8 cellular contexts compared by ENCODE assay signal in genomic region chr2:218291318-218291933, GRCh38. TPM values are rescaled to one million over a fixed set of nuclear protein-coding genes. Genes with fewer than 3 reads are reported as not detected.
DNase-seq lines count a peak whose midpoint lies in the region; ATAC-seq, FAIRE-seq and TF ChIP-seq lines count a peak whose summit lies in the region.

No MANE protein-coding gene starts in this region.

- no peak overlapping the region for H3K14ac ChIP-seq in H1 (ENCODE audit: insufficient read length)

- H3K79me2 ChIP-seq in OCI-LY7 (ENCODE audit: insufficient read depth, low read depth, low read length) (peaks cover 42% of the 10 kb centered on the region), H1 (ENCODE audit: control insufficient read depth in 1 of 2, insufficient read depth in 2 of 2, low read length in 2 of 2) (no peaks in the 10 kb centered on the region)

- H2BK15ac ChIP-seq in H1 (ENCODE audit: low read length): no peak overlapping the region

- no peak overlapping the region for H3K56ac ChIP-seq in H1 (replicated peaks; ENCODE audit: insufficient read length, low read depth, low read length)

- no peak for TF ChIP-seq RAD21 in H1 (IDR thresholded peaks at IDR 0.05 in 1 of 2, conservative IDR thresholded peaks at IDR 0.05 in 1 of 2; ENCODE audit: low read depth in 2 of 2, low read length in 2 of 2)

- no peak overlapping the region for H2BK20ac ChIP-seq in H1 (ENCODE audit: low read length)

- no TSS peak for BruUV-seq in OCI-LY7 (replicated peaks; lab: Mats Ljungman, UMichigan)

- H3K27ac ChIP-seq in CD8-positive, alpha-beta T cell (ENCODE audit: low read depth, low read length): peak overlapping the region; percentile 72
- H3K27ac ChIP-seq in OCI-LY7 (ENCODE audit: low read depth, low read length, poor library complexity, severe bottlenecking) (peak overlapping the region; percentile 91), H1 (ENCODE audit: low read depth, low read length) (no peak overlapping the region), muscle layer of duodenum (ENCODE audit: low read length) (peak overlapping the region; percentile 92)

- no peaks in the 10 kb centered on the region for H3K9me3 Mint-ChIP-seq in CD8-positive, alpha-beta T cell

- H3K36me3 ChIP-seq in CD8-positive, alpha-beta T cell (ENCODE audit: insufficient read depth, low read length): no peaks in the 10 kb centered on the region
- H3K36me3 ChIP-seq in OCI-LY7 (ENCODE audit: insufficient read depth, low read length) (no peaks in the 10 kb centered on the region), H1 (ENCODE audit: control insufficient read depth in 2 of 4, insufficient read depth in 4 of 4, low read length in 3 of 4) (no peaks in the 10 kb centered on the region), muscle layer of duodenum (ENCODE audit: control insufficient read depth in 1 of 2, insufficient read depth in 2 of 2, low read length in 2 of 2) (peaks cover 0 to 6% of the 10 kb centered on the region in 2 donors)

- no peak overlapping the region for H2AK5ac ChIP-seq in H1 (ENCODE audit: low read depth, low read length)

- no peaks in the 10 kb centered on the region for H3K27me3 Mint-ChIP-seq in CD8-positive, alpha-beta T cell (ENCODE audit: low read depth)

- no peak for DNase-seq in CD8-positive, alpha-beta T cell
- DNase-seq in OCI-LY7 (ENCODE audit: low spot score) (peak; percentile 41), H1 (ENCODE audit: low read depth in 1 of 2, low spot score in 2 of 2) (no peak), NCI-H526 (lab: John Stamatoyannopoulos, UW) (no peak), A172 (ENCODE audit: low spot score) (no peak), middle frontal gyrus (ENCODE audit: extremely low spot score, low spot score) (no peak), SIG-M5 (lab: John Stamatoyannopoulos, UW) (no peak)

- H3K23ac ChIP-seq in H1 (ENCODE audit: insufficient read length): no peak overlapping the region

- POLR2A ChIA-PET in CD8-positive, alpha-beta T cell (lab: Charles Lee): interaction anchor here (1.0 to 5.4 kb wide), 7 partner anchors 12 to 109 kb away, joined by 3 to 36 read pairs (median 4); partner anchors contain the start of genes AAMP, CTDSP1 and PNKD
- POLR2A ChIA-PET in OCI-LY7 (lab: Charles Lee): interaction anchor here (0.8 to 2.7 kb wide), 15 partner anchors 11 to 113 kb away, joined by 3 to 24 read pairs (median 5); partner anchors contain the start of genes AAMP, CATIP, CTDSP1 and PNKD
- POLR2A ChIA-PET in H1 (lab: Charles Lee; ENCODE audit: partially characterized antibody): interaction anchor here (1.1 to 1.7 kb wide), 6 partner anchors 9 to 42 kb away, joined by 3 to 4 read pairs (median 3); partner anchors contain the start of genes AAMP and PNKD

- H4K91ac ChIP-seq in H1 (replicated peaks; ENCODE audit: insufficient read length, low read length): peak overlapping the region; percentile 0

- H3K4ac ChIP-seq in H1 (replicated peaks; ENCODE audit: insufficient read length, low read depth, low read length): no peak overlapping the region

- ATAC-seq in CD8-positive, alpha-beta T cell: no peak

- H3K9me2 ChIP-seq in OCI-LY7 (ENCODE audit: insufficient read depth, low read length): no peaks in the 10 kb centered on the region

- H2BK120ac ChIP-seq in H1 (replicated peaks; ENCODE audit: low read depth, low read length): no peak overlapping the region

- peaks cover 8% of the 10 kb centered on the region for H3K36me3 Mint-ChIP-seq in CD8-positive, alpha-beta T cell

- H3K18ac ChIP-seq in H1 (ENCODE audit: extremely low read depth, low read length): no peak overlapping the region

- peaks cover 5% of the 10 kb centered on the region; the same call in 1 of the 2 replicates for H3K23me2 ChIP-seq in H1 (ENCODE audit: low read depth, low read length)

- H3K4me3 ChIP-seq in CD8-positive, alpha-beta T cell (ENCODE audit: low read depth, low read length): peak overlapping the region; percentile 79
- H3K4me3 ChIP-seq in OCI-LY7 (ENCODE audit: low read depth, low read length, poor library complexity, severe bottlenecking) (peak overlapping the region; percentile 89), H1 (ENCODE audit: extremely low read depth in 1 of 4, insufficient read depth in 2 of 4, low read depth in 3 of 4, low read length in 4 of 4) (peak overlapping the region; percentile 51 to 66 (median 64); a peak in 7 of 8 replicates), muscle layer of duodenum (ENCODE audit: low read depth in 1 of 2, low read length in 2 of 2) (peak overlapping the region; percentile 82 to 87)

- FAIRE-seq in H1 (lab: Jason Lieb, UNC): no peak

- WGBS in H1 (ENCODE audit: extremely low coverage in 1 of 2, insufficient coverage in 1 of 2, insufficient read length in 1 of 2, insufficient replicate concordance in 2 of 2, low coverage in 1 of 2, low lambda C conversion rate in 2 of 2, missing lambda C conversion rate in 1 of 2), 2 experiments: 83% methylated on average over 7 of the region's 8 CpGs; no CpG with 5 or more reads in 1 of the 2 experiments

- H4K5ac ChIP-seq in H1 (ENCODE audit: insufficient read length, low read depth, low read length): no peak overlapping the region

- no peak overlapping the region for H2BK12ac ChIP-seq in H1 (ENCODE audit: low read depth, low read length)

- no peak for TF ChIP-seq CTCF in CD8-positive, alpha-beta T cell (IDR thresholded peaks at IDR 0.05)
- no peak; the same call in 1 of the 2 replicates for TF ChIP-seq CTCF in OCI-LY7 (conservative IDR thresholded peaks at IDR 0.05; ENCODE audit: low read length)
- no peak for TF ChIP-seq CTCF in H1 (IDR thresholded peaks at IDR 0.05; ENCODE audit: control extremely low read depth in 1 of 3, insufficient read depth in 1 of 3, low read depth in 1 of 3, low read length in 3 of 3)

- H3K4me2 ChIP-seq in OCI-LY7 (ENCODE audit: low read length) (peak overlapping the region; percentile 94), H1 (ENCODE audit: insufficient read depth in 1 of 2, low read depth in 2 of 2, low read length in 2 of 2) (peak overlapping the region; percentile 72 to 82)

- H3K9me3 ChIP-seq in CD8-positive, alpha-beta T cell (ENCODE audit: low read length): no peaks in the 10 kb centered on the region
- H3K9me3 ChIP-seq in OCI-LY7 (ENCODE audit: low read length) (no peaks in the 10 kb centered on the region), H1 (ENCODE audit: insufficient read depth in 2 of 2, low read depth in 1 of 2, low read length in 1 of 2) (no peaks in the 10 kb centered on the region), muscle layer of duodenum (ENCODE audit: control insufficient read depth in 1 of 2, low read length in 2 of 2) (no peaks in the 10 kb centered on the region)

- no peak for TF ChIP-seq POLR2A in H1 (IDR thresholded peaks at IDR 0.05; ENCODE audit: control extremely low read depth in 1 of 2, low read depth in 2 of 2, low read length in 2 of 2)

- H4K20me1 ChIP-seq in OCI-LY7 (ENCODE audit: insufficient read depth, low read length) (no peaks in the 10 kb centered on the region), H1 (replicated peaks in 1 of 2; ENCODE audit: control insufficient read depth in 1 of 2, insufficient read depth in 2 of 2, low read length in 2 of 2) (no peaks in the 10 kb centered on the region)

- CTCF ChIA-PET in CD8-positive, alpha-beta T cell (lab: Charles Lee): interaction anchor here (0.5 to 19.6 kb wide), 10 partner anchors 9 to 175 kb away, joined by 3 to 340 read pairs (median 4); partner anchors contain the start of genes AAMP, CATIP and PNKD
- CTCF ChIA-PET in OCI-LY7 (lab: Charles Lee; ENCODE audit: unreplicated experiment): interaction anchor here (1.1 to 3.3 kb wide), 5 partner anchors 9 to 65 kb away, joined by 3 to 17 read pairs (median 11); partner anchors contain the start of gene CATIP
- CTCF ChIA-PET in H1 (lab: Charles Lee; ENCODE audit: partially characterized antibody): interaction anchor here (0.7 to 12.1 kb wide), 14 partner anchors 8 to 103 kb away, joined by 3 to 94 read pairs (median 4); partner anchors contain the start of genes AAMP, CATIP and PNKD

- H3K27me3 ChIP-seq in CD8-positive, alpha-beta T cell (ENCODE audit: insufficient read depth, low read length): no peaks in the 10 kb centered on the region
- H3K27me3 ChIP-seq in H1 (replicated peaks in 1 of 4; ENCODE audit: control insufficient read depth in 3 of 4, extremely low read depth in 1 of 4, insufficient read depth in 3 of 4, low read length in 3 of 4): no peaks in the 10 kb centered on the region
- H3K27me3 ChIP-seq in muscle layer of duodenum (ENCODE audit: low read depth, low read length): no peaks in the 10 kb centered on the region

- H2AFZ ChIP-seq in OCI-LY7 (ENCODE audit: low read length): no peak overlapping the region; the same call in 1 of the 2 replicates
- H2AFZ ChIP-seq in H1 (ENCODE audit: low read length): no peak overlapping the region

- H4K8ac ChIP-seq in H1 (ENCODE audit: extremely low read depth, insufficient read depth, low read length): no peak overlapping the region; the same call in 1 of the 2 replicates

- H3K27ac Mint-ChIP-seq in CD8-positive, alpha-beta T cell: peak overlapping the region; percentile 98

- H3K79me1 ChIP-seq in H1 (ENCODE audit: low read depth, low read length): 0 out of 2 replicates have a peak, but pooled peaks cover 4% of the 10 kb centered on the region

- intact Hi-C loops in CD8-positive, alpha-beta T cell (cut with DNase I, micrococcal nuclease): loop anchor here (5.0 kb wide), 2 partner anchors 171 to 366 kb away; partner anchors contain the start of genes BCS1L (in 1 of the 2) and ZNF142 (in 1 of the 2)
- intact Hi-C loops in OCI-LY7 (cut with micrococcal nuclease; ENCODE audit: unreplicated experiment): loop anchor here (1.0 to 5.0 kb wide), 4 partner anchors 19 to 176 kb away; partner anchors contain the start of gene CTDSP1

- peak overlapping the region; percentile 83 for H3K4me3 Mint-ChIP-seq in CD8-positive, alpha-beta T cell

- H3K4me1 ChIP-seq in CD8-positive, alpha-beta T cell (ENCODE audit: insufficient read depth, low read length): peaks cover 59% of the 10 kb centered on the region
- H3K4me1 ChIP-seq in OCI-LY7 (ENCODE audit: insufficient read depth, low read length, poor library complexity, severe bottlenecking) (peaks cover 75% of the 10 kb centered on the region), H1 (replicated peaks in 1 of 4; ENCODE audit: control insufficient read depth in 3 of 4, insufficient read depth in 4 of 4, low read length in 3 of 4) (peaks cover 6 to 14% (median 10%) of the 10 kb centered on the region in 4 experiments; a peak in 6 of 7 replicates), muscle layer of duodenum (ENCODE audit: control insufficient read depth in 1 of 2, insufficient read depth in 2 of 2, low read length in 2 of 2) (peaks cover 40 to 46% of the 10 kb centered on the region in 2 donors)

- no peak for TF ChIP-seq EP300 in H1 (IDR thresholded peaks at IDR 0.05; ENCODE audit: borderline replicate concordance in 1 of 2, low read depth in 2 of 2, low read length in 2 of 2)

- H2BK5ac ChIP-seq in H1 (ENCODE audit: low read depth, low read length): no peak overlapping the region

- no peak overlapping the region for H3K9ac ChIP-seq in H1 (replicated peaks in 1 of 4; ENCODE audit: extremely low read depth in 1 of 4, low read depth in 3 of 4, low read length in 3 of 4)

- H3K4me1 Mint-ChIP-seq in CD8-positive, alpha-beta T cell (ENCODE audit: low read depth): peaks cover 60% of the 10 kb centered on the region

RNA-seq across cellular contexts. Expression of gene TMBIM1, which starts 0.9 kb away (rescaled TPM):
- total RNA-seq in CD8-positive, alpha-beta T cell: 10 to 100 TPM; 80.8 to 86.7 TPM
- 18.9 and 30.3 TPM in 2 replicates for total RNA-seq in OCI-LY7 (2014; rRNA removed; shearing (Covaris generic))
- total RNA-seq in OCI-LY7 (2022): 26.9 and 27.6 TPM in 2 replicates
- 22.1 and 24.5 TPM in 2 replicates for total RNA-seq in H1 (2021; fragmentation: NEBNext Ultra II Directional; extraction: Animal tissue kit (Norgen Biotek cat#: 25700))
- 36.8 and 43.6 TPM in 2 replicates for polyA plus RNA-seq in H1 (2011; rRNA removed)
- polyA plus RNA-seq in H1 (2011; cell fraction: cytosol; rRNA removed): 23.4 TPM
- polyA plus RNA-seq in H1 (2011; cell fraction: nucleus; rRNA removed): 42.4 TPM
- 24.9 to 38.2 TPM (median 34.3 TPM) in 4 replicates for polyA plus RNA-seq in H1 (2012, experiment 1 of 2)
- polyA plus RNA-seq in H1 (2012, experiment 2 of 2): 42.7 TPM
- 36.6 TPM for polyA plus RNA-seq in H1 (2013, experiment 1 of 2)
- polyA plus RNA-seq in H1 (2013, experiment 2 of 2): 40.2 TPM
- polyA minus RNA-seq in H1 (2011; rRNA and poly(A)+ RNA removed): 37.0 and 45.4 TPM in 2 replicates
- polyA minus RNA-seq in H1 (2011; cell fraction: cytosol; rRNA and poly(A)+ RNA removed): 12.4 TPM
- polyA minus RNA-seq in H1 (2011; cell fraction: nucleus; rRNA and poly(A)+ RNA removed): 11.7 TPM
- 154 and 170 TPM in 2 replicates for total RNA-seq in A172 (2014; rRNA removed; shearing (Covaris generic))

RNA-seq across cellular contexts. Expression of gene PNKD, which starts 21.1 kb away (rescaled TPM):
- 1 to 10 TPM; 7.1 to 7.2 TPM for total RNA-seq in CD8-positive, alpha-beta T cell
- 65.9 and 66.3 TPM in 2 replicates for total RNA-seq in OCI-LY7 (2014; rRNA removed; shearing (Covaris generic))
- total RNA-seq in OCI-LY7 (2022): 62.2 and 74.5 TPM in 2 replicates
- total RNA-seq in H1 (2021; fragmentation: NEBNext Ultra II Directional; extraction: Animal tissue kit (Norgen Biotek cat#: 25700)): 43.9 and 44.4 TPM in 2 replicates
- polyA plus RNA-seq in H1 (2011; rRNA removed): 65.4 and 83.4 TPM in 2 replicates
- polyA plus RNA-seq in H1 (2011; cell fraction: cytosol; rRNA removed): 61.9 TPM
- polyA plus RNA-seq in H1 (2011; cell fraction: nucleus; rRNA removed): 67.0 TPM
- 53.5 to 61.6 TPM (median 57.9 TPM) in 4 replicates for polyA plus RNA-seq in H1 (2012, experiment 1 of 2)
- 48.8 TPM for polyA plus RNA-seq in H1 (2012, experiment 2 of 2)
- polyA plus RNA-seq in H1 (2013, experiment 1 of 2): 55.6 TPM
- 58.0 TPM for polyA plus RNA-seq in H1 (2013, experiment 2 of 2)
- 15.9 and 16.8 TPM in 2 replicates for polyA minus RNA-seq in H1 (2011; rRNA and poly(A)+ RNA removed)
- polyA minus RNA-seq in H1 (2011; cell fraction: cytosol; rRNA and poly(A)+ RNA removed): 5.7 TPM
- polyA minus RNA-seq in H1 (2011; cell fraction: nucleus; rRNA and poly(A)+ RNA removed): 13.5 TPM
- total RNA-seq in A172 (2014; rRNA removed; shearing (Covaris generic)): 68.9 and 78.6 TPM in 2 replicates

RNA-seq across cellular contexts. Expression of gene AAMP, which starts 21.5 kb away (rescaled TPM):
- 10 to 100 TPM; 44.7 to 50.4 TPM for total RNA-seq in CD8-positive, alpha-beta T cell
- total RNA-seq in OCI-LY7 (2014; rRNA removed; shearing (Covaris generic)): 97.0 and 136 TPM in 2 replicates
- 59.7 and 68.7 TPM in 2 replicates for total RNA-seq in OCI-LY7 (2022)
- total RNA-seq in H1 (2021; fragmentation: NEBNext Ultra II Directional; extraction: Animal tissue kit (Norgen Biotek cat#: 25700)): 119 and 125 TPM in 2 replicates
- 119 and 192 TPM in 2 replicates for polyA plus RNA-seq in H1 (2011; rRNA removed)
- polyA plus RNA-seq in H1 (2011; cell fraction: cytosol; rRNA removed): 160 TPM
- polyA plus RNA-seq in H1 (2011; cell fraction: nucleus; rRNA removed): 186 TPM
- polyA plus RNA-seq in H1 (2012, experiment 1 of 2): 134 to 150 TPM (median 145 TPM) in 4 replicates
- polyA plus RNA-seq in H1 (2012, experiment 2 of 2): 97.6 TPM
- 53.4 TPM for polyA plus RNA-seq in H1 (2013, experiment 1 of 2)
- polyA plus RNA-seq in H1 (2013, experiment 2 of 2): 54.8 TPM
- 67.0 and 74.5 TPM in 2 replicates for polyA minus RNA-seq in H1 (2011; rRNA and poly(A)+ RNA removed)
- polyA minus RNA-seq in H1 (2011; cell fraction: cytosol; rRNA and poly(A)+ RNA removed): 57.8 TPM
- polyA minus RNA-seq in H1 (2011; cell fraction: nucleus; rRNA and poly(A)+ RNA removed): 29.8 TPM
- total RNA-seq in A172 (2014; rRNA removed; shearing (Covaris generic)): 217 and 254 TPM in 2 replicates

RNA-seq across cellular contexts. Expression of gene GPBAR1, which starts 30.6 kb away (rescaled TPM):
- total RNA-seq in CD8-positive, alpha-beta T cell: 1 to 10 TPM; 2.2 to 2.5 TPM
- total RNA-seq in OCI-LY7 (2014; rRNA removed; shearing (Covaris generic)): 0.22 TPM in 1 of 2 replicates, not detected in the other
- total RNA-seq in OCI-LY7 (2022): 0.40 and 0.44 TPM in 2 replicates
- total RNA-seq in H1 (2021; fragmentation: NEBNext Ultra II Directional; extraction: Animal tissue kit (Norgen Biotek cat#: 25700)): 0.32 and 0.63 TPM in 2 replicates
- polyA plus RNA-seq in H1 (2011; rRNA removed): 0.49 and 0.59 TPM in 2 replicates
- polyA plus RNA-seq in H1 (2011; cell fraction: cytosol; rRNA removed): 0.36 TPM
- 0.70 TPM for polyA plus RNA-seq in H1 (2011; cell fraction: nucleus; rRNA removed)
- 0.28 to 0.38 TPM (median 0.29 TPM) in 3 of 4 replicates, not detected in the other for polyA plus RNA-seq in H1 (2012, experiment 1 of 2)
- 0.22 TPM for polyA plus RNA-seq in H1 (2012, experiment 2 of 2)
- polyA plus RNA-seq in H1 (2013, experiment 1 of 2): 0.20 TPM
- polyA plus RNA-seq in H1 (2013, experiment 2 of 2): 0.24 TPM
- 0.22 and 0.54 TPM in 2 replicates for polyA minus RNA-seq in H1 (2011; rRNA and poly(A)+ RNA removed)
- polyA minus RNA-seq in H1 (2011; cell fraction: cytosol; rRNA and poly(A)+ RNA removed): not detected
- polyA minus RNA-seq in H1 (2011; cell fraction: nucleus; rRNA and poly(A)+ RNA removed): 0.60 TPM
- not detected in 2 replicates for total RNA-seq in A172 (2014; rRNA removed; shearing (Covaris generic))
